ENCODE assay signal across 9 cellular contexts in genomic region chr20:50982372-50982771, GRCh38. TPM values are rescaled to one million over a fixed set of nuclear protein-coding genes. Genes with fewer than 3 reads are reported as not detected.
DNase-seq lines count a peak whose midpoint lies in the region; ATAC-seq and TF ChIP-seq lines count a peak whose summit lies in the region.
"Had no signal": no experiment of that assay in that cellular context is flagged by ENCODE, and none has a peak within 500 bp of the region (broad histone marks: within the 10 kb centered on the region; RNA-seq: fewer than 3 reads in every experiment).

No MANE protein-coding gene starts in this region.

- 0 out of 2 replicates have a peak overlapping the region, but pooled peaks have one; percentile 12 for H2BK120ac ChIP-seq in IMR-90 (ENCODE audit: low read depth, low read length)

- H3K56ac ChIP-seq in IMR-90 (ENCODE audit: extremely low read depth, insufficient read depth, low read length), result no peak overlapping the region

- CTCF ChIA-PET in IMR-90 (lab: Yijun Ruan, JAX), result interaction anchor here (0.6 to 2.3 kb wide), 4 partner anchors 11 to 384 kb away, joined by 3 to 5 read pairs (median 4); partner anchors contain the start of genes DPM1 and MOCS3

- H3K36me3 ChIP-seq in IMR-90 (ENCODE audit: control insufficient read depth, insufficient read depth, low read length), result no peaks in the 10 kb centered on the region

- H3K9me3 Mint-ChIP-seq in activated naive CD8-positive, alpha-beta T cell treated with anti-CD3 and anti-CD28 coated beads for 36 hours, result no peaks in the 10 kb centered on the region

- H3K18ac ChIP-seq in IMR-90 (ENCODE audit: low read depth, low read length), result no peak overlapping the region

- H3K27me3 Mint-ChIP-seq in activated naive CD8-positive, alpha-beta T cell treated with anti-CD3 and anti-CD28 coated beads for 36 hours, result peaks cover 39% of the 10 kb centered on the region

- in situ Hi-C loops in IMR-90 (cut with MboI; ENCODE audit: low sequenced_read_pairs), result loop anchor here (10.0 to 25.0 kb wide), 3 partner anchors 612 to 1105 kb away; partner anchors contain the start of gene ATP9A

- H3K4ac ChIP-seq in IMR-90 (ENCODE audit: low read depth, low read length), result 0 out of 2 replicates have a peak overlapping the region, but pooled peaks have one; percentile 13

- H3K14ac ChIP-seq in IMR-90 (replicated peaks; ENCODE audit: low read depth, low read length), result no peak overlapping the region

- H3K4me3 Mint-ChIP-seq in activated naive CD8-positive, alpha-beta T cell treated with anti-CD3 and anti-CD28 coated beads for 36 hours, result no peak overlapping the region

- H4K91ac ChIP-seq in IMR-90 (ENCODE audit: insufficient read depth, low read depth, low read length), result 0 out of 2 replicates have a peak overlapping the region, but pooled peaks have one; percentile 7

- no TSS peak for BruUV-seq in IMR-90 (replicated peaks; lab: Mats Ljungman, UMichigan)

- no peaks in the 10 kb centered on the region for H3K27me3 ChIP-seq in IMR-90 (ENCODE audit: control insufficient read depth, insufficient read depth, low read length)

- DNase-seq in COLO829 (ENCODE audit: low spot score) (peak; percentile 88), IMR-90 (peak; percentile 68), left lobe of liver (ENCODE audit: low spot score) (peak; percentile 48), NCI-H2171 (lab: John Stamatoyannopoulos, UW) (no peak)
- DNase-seq in activated naive CD8-positive, alpha-beta T cell treated with anti-CD3 and anti-CD28 coated beads for 36 hours, result peak; percentile 10
- DNase-seq: cerebellar nuclear complex had no signal

- H4K20me1 ChIP-seq in IMR-90 (ENCODE audit: insufficient read depth, low read length), result peaks cover 3% of the 10 kb centered on the region; the same call in 1 of the 2 replicates

- POLR2A ChIA-PET in IMR-90 (lab: Charles Lee; ENCODE audit: unreplicated experiment), result no interaction called here

- no peak overlapping the region for H3K27ac Mint-ChIP-seq in activated naive CD8-positive, alpha-beta T cell treated with anti-CD3 and anti-CD28 coated beads for 36 hours

- no peaks in the 10 kb centered on the region for H3K36me3 Mint-ChIP-seq in activated naive CD8-positive, alpha-beta T cell treated with anti-CD3 and anti-CD28 coated beads for 36 hours

- H3K4me2 ChIP-seq in IMR-90 (ENCODE audit: low read depth, low read length), result no peak overlapping the region

- dilution Hi-C loops in IMR-90 (cut with HindIII; ENCODE audit: low sequenced_read_pairs, unreplicated experiment), result no loop called here

- TF ChIP-seq RAD21 in IMR-90 (IDR thresholded peaks at IDR 0.05; ENCODE audit: low read length), result no peak

- TF ChIP-seq CTCF in IMR-90 (conservative IDR thresholded peaks at IDR 0.05; ENCODE audit: low read depth, low read length), result no peak

- peaks cover 24% of the 10 kb centered on the region for H3K4me1 ChIP-seq in IMR-90 (ENCODE audit: control insufficient read depth, insufficient read depth, low read length)

- no peak overlapping the region for H4K8ac ChIP-seq in IMR-90 (ENCODE audit: low read depth in 2 of 2, low read length in 2 of 2)

- no peak overlapping the region for H2AK9ac ChIP-seq in IMR-90 (replicated peaks; ENCODE audit: low read depth, low read length, poor library complexity)

- no peak overlapping the region for H2BK20ac ChIP-seq in IMR-90 (ENCODE audit: low read depth, low read length)

- no peak overlapping the region for H4K5ac ChIP-seq in IMR-90 (ENCODE audit: low read depth, low read length)

- H3K27ac ChIP-seq in IMR-90 (ENCODE audit: insufficient read depth, low read length), result no peak overlapping the region

- no peak for ATAC-seq in IMR-90 (ENCODE audit: low read depth)
- ATAC-seq in left lobe of liver, result peak; percentile 33
- ATAC-seq in HG03045 (IDR thresholded peaks at IDR 0.05; ENCODE audit: unreplicated experiment), result no peak
- ATAC-seq in HG02642 (IDR thresholded peaks at IDR 0.05; ENCODE audit: poor library complexity, unreplicated experiment), result no peak
- ATAC-seq in HG03097 (IDR thresholded peaks at IDR 0.05; ENCODE audit: low FRiP score, unreplicated experiment), result no peak

- H2AFZ ChIP-seq in IMR-90 (replicated peaks; ENCODE audit: low read length, poor library complexity), result no peak overlapping the region

- WGBS in IMR-90 (ENCODE audit: extremely low coverage in 2 of 2, insufficient read length in 1 of 2), 2 experiments, result 53% methylated on average over 3 of the region's 4 CpGs; no CpG with 5 or more reads in 1 of the 2 experiments

- no peak overlapping the region for H3K9ac ChIP-seq in IMR-90 (ENCODE audit: low read depth, low read length)

- no peak overlapping the region for H2BK5ac ChIP-seq in IMR-90 (ENCODE audit: low read depth, low read length, poor library complexity, severe bottlenecking)

- peaks cover 14% of the 10 kb centered on the region for H3K4me1 Mint-ChIP-seq in activated naive CD8-positive, alpha-beta T cell treated with anti-CD3 and anti-CD28 coated beads for 36 hours

- intact Hi-C loops in IMR-90 (cut with micrococcal nuclease), result loop anchor here (5.0 kb wide), 1 partner anchor 630 kb away; no protein-coding TSS in a partner anchor

- no peak overlapping the region; the same call in 2 of the 3 replicates for H2BK15ac ChIP-seq in IMR-90 (ENCODE audit: low read depth, low read length)

- peaks cover 0 to 15% of the 10 kb centered on the region in 2 experiments; a peak in 1 of 4 replicates for H3K79me1 ChIP-seq in IMR-90 (ENCODE audit: low read depth in 1 of 2, low read length in 2 of 2)

- H3K9me1 ChIP-seq in IMR-90 (ENCODE audit: insufficient read depth, low read length), result peaks cover 19% of the 10 kb centered on the region

- no peak overlapping the region for H3K23ac ChIP-seq in IMR-90 (ENCODE audit: low read depth, low read length)

- H3K9me3 ChIP-seq in IMR-90 (ENCODE audit: control insufficient read depth, insufficient read depth, low read length), result no peaks in the 10 kb centered on the region

- H2AK5ac ChIP-seq in IMR-90 (ENCODE audit: low read depth, low read length), result no peak overlapping the region

- no peak for TF ChIP-seq POLR2A in IMR-90 (IDR thresholded peaks at IDR 0.05; ENCODE audit: low read depth, low read length)

- H3K4me3 ChIP-seq in IMR-90 (ENCODE audit: insufficient read depth, low read depth, low read length), result no peak overlapping the region

TF ChIP-seq in IMR-90, 13 proteins besides CTCF, POLR2A, EP300 and RAD21 (continues in another document):
- TF ChIP-seq USF2 (IDR thresholded peaks at IDR 0.05; ENCODE audit: low read depth, low read length) (peak; percentile 89), CHD1 (IDR thresholded peaks at IDR 0.05; ENCODE audit: low read depth, low read length) (no peak), RFX5 (IDR thresholded peaks at IDR 0.05; ENCODE audit: low read depth, low read length) (no peak), NFE2L2 (IDR thresholded peaks at IDR 0.05; ENCODE audit: low read depth, low read length) (no peak), MAZ (IDR thresholded peaks at IDR 0.05; ENCODE audit: borderline replicate concordance, low read depth, low read length) (no peak), MAFK (IDR thresholded peaks at IDR 0.05; ENCODE audit: low read depth, low read length) (no peak), CEBPB (IDR thresholded peaks at IDR 0.05; ENCODE audit: low read depth, low read length) (no peak), RCOR1 (IDR thresholded peaks at IDR 0.05; ENCODE audit: insufficient replicate concordance, low read length) (no peak), SMC3 (IDR thresholded peaks at IDR 0.05; ENCODE audit: low read depth, low read length) (no peak), FOS (IDR thresholded peaks at IDR 0.05; ENCODE audit: low read depth, low read length) (no peak), MXI1 (IDR thresholded peaks at IDR 0.05; ENCODE audit: borderline replicate concordance, low read depth, low read length) (0 out of 2 replicates have a peak, but pooled peaks have one; percentile 44), BHLHE40 (IDR thresholded peaks at IDR 0.05; ENCODE audit: low read depth, low read length) (no peak)

RNA-seq across cellular contexts. Expression of gene MOCS3, which starts 23.8 kb away (rescaled TPM):
- 9.9 and 11.4 TPM in 2 replicates for total RNA-seq in IMR-90 (2012; rRNA removed)
- polyA plus RNA-seq in IMR-90 (2012; rRNA removed), result 3.3 and 3.4 TPM in 2 replicates
- 2.8 and 4.6 TPM in 2 replicates for polyA plus RNA-seq in IMR-90 (2012; cell fraction: cytosol; rRNA removed)
- 1.7 and 2.5 TPM in 2 replicates for polyA plus RNA-seq in IMR-90 (2012; cell fraction: nucleus; rRNA removed; ENCODE audit: low replicate concordance)
- 1 to 10 TPM; 7.8 TPM for total RNA-seq in activated naive CD8-positive, alpha-beta T cell treated with anti-CD3 and anti-CD28 coated beads for 36 hours
- 2.6 TPM for total RNA-seq in left lobe of liver

RNA-seq across cellular contexts. Expression of gene DPM1, which starts 24.0 kb away (rescaled TPM):
- 89.1 and 127 TPM in 2 replicates for total RNA-seq in IMR-90 (2012; rRNA removed)
- 48.8 and 59.1 TPM in 2 replicates for polyA plus RNA-seq in IMR-90 (2012; rRNA removed)
- polyA plus RNA-seq in IMR-90 (2012; cell fraction: cytosol; rRNA removed), result 34.1 and 40.1 TPM in 2 replicates
- 10.8 and 39.1 TPM in 2 replicates for polyA plus RNA-seq in IMR-90 (2012; cell fraction: nucleus; rRNA removed; ENCODE audit: low replicate concordance)
- 10 to 100 TPM; 84.6 to 88.1 TPM for total RNA-seq in activated naive CD8-positive, alpha-beta T cell treated with anti-CD3 and anti-CD28 coated beads for 36 hours
- total RNA-seq in left lobe of liver, result 13.6 TPM

RNA-seq across cellular contexts. Expression of gene KCNG1, which starts 40.5 kb away (rescaled TPM):
- total RNA-seq in IMR-90 (2012; rRNA removed) (23.6 and 23.7 TPM in 2 replicates), left lobe of liver (0.20 TPM)
- 51.4 and 54.6 TPM in 2 replicates for polyA plus RNA-seq in IMR-90 (2012; rRNA removed)
- 46.1 and 81.9 TPM in 2 replicates for polyA plus RNA-seq in IMR-90 (2012; cell fraction: cytosol; rRNA removed)
- 44.6 and 106 TPM in 2 replicates for polyA plus RNA-seq in IMR-90 (2012; cell fraction: nucleus; rRNA removed; ENCODE audit: low replicate concordance)
- 1 to 10 TPM; 1.0 to 1.2 TPM for total RNA-seq in activated naive CD8-positive, alpha-beta T cell treated with anti-CD3 and anti-CD28 coated beads for 36 hours

RNA-seq across cellular contexts. Expression of gene ADNP, which starts 51.1 kb away (rescaled TPM):
- 23.1 and 23.3 TPM in 2 replicates for total RNA-seq in IMR-90 (2012; rRNA removed)
- polyA plus RNA-seq in IMR-90 (2012; rRNA removed), result 17.5 and 24.8 TPM in 2 replicates
- 5.1 and 7.4 TPM in 2 replicates for polyA plus RNA-seq in IMR-90 (2012; cell fraction: cytosol; rRNA removed)
- 10.9 and 65.8 TPM in 2 replicates for polyA plus RNA-seq in IMR-90 (2012; cell fraction: nucleus; rRNA removed; ENCODE audit: low replicate concordance)
- 10 to 100 TPM; 73.0 to 80.7 TPM for total RNA-seq in activated naive CD8-positive, alpha-beta T cell treated with anti-CD3 and anti-CD28 coated beads for 36 hours
- 21.1 TPM for total RNA-seq in left lobe of liver

Comparison
In these comparisons a context has a peak if more than half of its experiments do, and no peak if none do; other contexts are left out.
1. RNA of gene KCNG1, which starts 40.5 kb away (total RNA-seq): 23.6 to 23.7 TPM in IMR-90; 1.0 to 1.2 TPM in activated naive CD8-positive, alpha-beta T cell treated with anti-CD3 and anti-CD28 coated beads for 36 hours and 0.20 TPM in left lobe of liver (single experiment); every median in the first group is over 10 times any median in the second.